6 cellular contexts compared by ENCODE assay signal in genomic region chr7:150642926-150643325, GRCh38. TPM values are rescaled to one million over a fixed set of nuclear protein-coding genes. Genes with fewer than 3 reads are reported as not detected.
"Had no signal": no experiment of that assay in that cellular context is flagged by ENCODE, and none has a peak within 500 bp of the region (broad histone marks: within the 10 kb centered on the region; RNA-seq: fewer than 3 reads in every experiment).

No MANE protein-coding gene starts in this region.

- H3K4me1 ChIP-seq: HAP-1 had no signal

- ATAC-seq: GM23338, HCT116 had no signal

- H3K4me2 ChIP-seq: GM23338 had no signal

- H3K36me3 ChIP-seq: HAP-1 had no signal

- H3K4me3 ChIP-seq: GM23338, HAP-1 had no signal

- H3K9me3 ChIP-seq: HAP-1 had no signal

- H3K27ac Mint-ChIP-seq: GM23338 had no signal

- H3K4me3 Mint-ChIP-seq: GM23338 had no signal

- H2AFZ ChIP-seq: GM23338 had no signal

- DNase-seq: H7, IMR-90 had no signal

- H3K4me1 Mint-ChIP-seq: GM23338 had no signal

RNA-seq across cellular contexts. Expression of gene GIMAP6, which starts 10.7 kb away (rescaled TPM):
- total RNA-seq: GM23338, H7, HT-29, IMR-90 had no signal
- polyA plus RNA-seq: GM23338, IMR-90 had no signal

RNA-seq across cellular contexts. Expression of gene GIMAP2, which starts 42.6 kb away (rescaled TPM):
- total RNA-seq: GM23338, H7, HT-29 had no signal
- polyA plus RNA-seq: GM23338, IMR-90 had no signal
